Comparison of ENCODE assay signal across 16 cellular contexts in genomic region chr2:42369551-42370229, GRCh38. TPM values are rescaled to one million over a fixed set of nuclear protein-coding genes. Genes with fewer than 3 reads are reported as not detected.
DNase-seq lines count a peak whose midpoint lies in the region; ATAC-seq and TF ChIP-seq lines count a peak whose summit lies in the region.
"Had no signal": no experiment of that assay in that cellular context is flagged by ENCODE, and none has a peak within 500 bp of the region (broad histone marks: within the 10 kb centered on the region; RNA-seq: fewer than 3 reads in every experiment).

No MANE protein-coding gene starts in this region.

- peak overlapping the region; percentile 59 for H3K4me3 Mint-ChIP-seq in nephron progenitor cell
- H3K4me3 Mint-ChIP-seq: activated naive CD4-positive, alpha-beta T cell treated with anti-CD3 and anti-CD28 coated beads, Interleukin-2, amount 50 U/mL, for 24 hours; naive thymus-derived CD8-positive, alpha-beta T cell had no signal

- no peaks in the 10 kb centered on the region for H3K36me3 ChIP-seq in colonic mucosa
- H3K36me3 ChIP-seq in thyroid gland, result no peaks in the 10 kb centered on the region
- H3K36me3 ChIP-seq: breast epithelium, right atrium auricular region had no signal

- no peak overlapping the region for H3K4me3 ChIP-seq in colonic mucosa
- no peak overlapping the region for H3K4me3 ChIP-seq in thyroid gland (replicated peaks in 1 of 3)
- H3K4me3 ChIP-seq: breast epithelium, right atrium auricular region had no signal

- no peak for ATAC-seq in HG02642 (IDR thresholded peaks at IDR 0.05; ENCODE audit: poor library complexity, unreplicated experiment)
- ATAC-seq: naive thymus-derived CD8-positive, alpha-beta T cell had no signal

- peaks cover 3% of the 10 kb centered on the region for H3K4me1 ChIP-seq in colonic mucosa
- H3K4me1 ChIP-seq in thyroid gland, result no peaks in the 10 kb centered on the region
- H3K4me1 ChIP-seq: breast epithelium, right atrium auricular region had no signal

- DNase-seq in DMS79 (lab: John Stamatoyannopoulos, UW) (peak; percentile 19), NCI-H1417 treated with DMSO at 0.1 percent for 48 hours (lab: John Stamatoyannopoulos, UW) (peak; percentile 23), colonic mucosa (no peak), nephron progenitor cell (peak; percentile 52), ecto neural progenitor cell (ENCODE audit: low spot score) (no peak), thyroid gland (no peak)
- DNase-seq: activated CD8-positive, alpha-beta memory T cell treated with anti-CD3 and anti-CD28 coated beads, Interleukin-2, amount 50 U/mL, for 4 hours; foreskin melanocyte; KG1; naive thymus-derived CD8-positive, alpha-beta T cell; NCI-H1436; stimulated activated CD4-positive, alpha-beta T cell treated with anti-CD3 and anti-CD28 coated beads, Interleukin-4, amount 100 ng/mL, for 24 hours had no signal

- H3K9me3 ChIP-seq in colonic mucosa (no peaks in the 10 kb centered on the region), thyroid gland (no peaks in the 10 kb centered on the region)
- H3K9me3 ChIP-seq: breast epithelium, right atrium auricular region had no signal

- no peaks in the 10 kb centered on the region for H3K27me3 ChIP-seq in colonic mucosa
- H3K27me3 ChIP-seq in thyroid gland, result no peaks in the 10 kb centered on the region
- H3K27me3 ChIP-seq: breast epithelium, right atrium auricular region had no signal

- TF ChIP-seq POLR2A in thyroid gland (IDR thresholded peaks at IDR 0.05), result no peak

- no peaks in the 10 kb centered on the region for H3K9me3 Mint-ChIP-seq in nephron progenitor cell
- H3K9me3 Mint-ChIP-seq: activated naive CD4-positive, alpha-beta T cell treated with anti-CD3 and anti-CD28 coated beads, Interleukin-2, amount 50 U/mL, for 24 hours; naive thymus-derived CD8-positive, alpha-beta T cell had no signal

- peak overlapping the region in 1 of 2 donors; percentile 12 for H3K9ac ChIP-seq in colonic mucosa (ENCODE audit: low read depth in 2 of 2, low read length in 2 of 2)

- H3K4me1 Mint-ChIP-seq in nephron progenitor cell, result peaks cover 86% of the 10 kb centered on the region

- H3K27me3 Mint-ChIP-seq in nephron progenitor cell (ENCODE audit: low read depth, poor library complexity), result peaks cover 27% of the 10 kb centered on the region
- H3K27me3 Mint-ChIP-seq: activated naive CD4-positive, alpha-beta T cell treated with anti-CD3 and anti-CD28 coated beads, Interleukin-2, amount 50 U/mL, for 24 hours had no signal

- H3K27ac ChIP-seq in colonic mucosa, result peak overlapping the region; percentile 66
- H3K27ac ChIP-seq in thyroid gland, result no peak overlapping the region
- H3K27ac ChIP-seq: right atrium auricular region had no signal

- peak overlapping the region; percentile 97 for H3K27ac Mint-ChIP-seq in nephron progenitor cell
- H3K27ac Mint-ChIP-seq: activated naive CD4-positive, alpha-beta T cell treated with anti-CD3 and anti-CD28 coated beads, Interleukin-2, amount 50 U/mL, for 24 hours; naive thymus-derived CD8-positive, alpha-beta T cell had no signal

- 73 to 82% methylated on average over 5 of the region's 5 CpGs for WGBS in thyroid gland, 2 donors

- TF ChIP-seq CTCF in colonic mucosa (IDR thresholded peaks at IDR 0.05), result no peak
- TF ChIP-seq CTCF in nephron progenitor cell (IDR thresholded peaks at IDR 0.05), result no peak
- no peak for TF ChIP-seq CTCF in thyroid gland (IDR thresholded peaks at IDR 0.05)

- intact Hi-C loops in colonic mucosa (cut with DNase I) (loop anchor here (10.0 kb wide), 1 partner anchor 275 kb away; no protein-coding TSS in a partner anchor), thyroid gland (cut with DNase I) (loop anchor here (10.0 kb wide), 1 partner anchor 275 kb away; no protein-coding TSS in a partner anchor)

- no peaks in the 10 kb centered on the region for H3K36me3 Mint-ChIP-seq in nephron progenitor cell (ENCODE audit: low read depth)
- H3K36me3 Mint-ChIP-seq: activated naive CD4-positive, alpha-beta T cell treated with anti-CD3 and anti-CD28 coated beads, Interleukin-2, amount 50 U/mL, for 24 hours; naive thymus-derived CD8-positive, alpha-beta T cell had no signal

RNA-seq across cellular contexts. Expression of gene COX7A2L, which starts 8.7 kb away (rescaled TPM):
- total RNA-seq in colonic mucosa, result 100 to 1,000 TPM; 128 to 131 TPM
- 100 to 1,000 TPM in 3 of 4 donors, 10 to 100 TPM in 1; 98.7 to 129 (median 119) TPM for total RNA-seq in thyroid gland

Comparison
In these comparisons a context has a peak if more than half of its experiments do, and no peak if none do; other contexts are left out.
1. DNase-seq: peak in DMS79 (single experiment), NCI-H1417 treated with DMSO at 0.1 percent for 48 hours (single experiment) and nephron progenitor cell (single experiment); none in colonic mucosa (single experiment), ecto neural progenitor cell (single experiment) and thyroid gland (0 of 2).